In the genomic region with DNA sequence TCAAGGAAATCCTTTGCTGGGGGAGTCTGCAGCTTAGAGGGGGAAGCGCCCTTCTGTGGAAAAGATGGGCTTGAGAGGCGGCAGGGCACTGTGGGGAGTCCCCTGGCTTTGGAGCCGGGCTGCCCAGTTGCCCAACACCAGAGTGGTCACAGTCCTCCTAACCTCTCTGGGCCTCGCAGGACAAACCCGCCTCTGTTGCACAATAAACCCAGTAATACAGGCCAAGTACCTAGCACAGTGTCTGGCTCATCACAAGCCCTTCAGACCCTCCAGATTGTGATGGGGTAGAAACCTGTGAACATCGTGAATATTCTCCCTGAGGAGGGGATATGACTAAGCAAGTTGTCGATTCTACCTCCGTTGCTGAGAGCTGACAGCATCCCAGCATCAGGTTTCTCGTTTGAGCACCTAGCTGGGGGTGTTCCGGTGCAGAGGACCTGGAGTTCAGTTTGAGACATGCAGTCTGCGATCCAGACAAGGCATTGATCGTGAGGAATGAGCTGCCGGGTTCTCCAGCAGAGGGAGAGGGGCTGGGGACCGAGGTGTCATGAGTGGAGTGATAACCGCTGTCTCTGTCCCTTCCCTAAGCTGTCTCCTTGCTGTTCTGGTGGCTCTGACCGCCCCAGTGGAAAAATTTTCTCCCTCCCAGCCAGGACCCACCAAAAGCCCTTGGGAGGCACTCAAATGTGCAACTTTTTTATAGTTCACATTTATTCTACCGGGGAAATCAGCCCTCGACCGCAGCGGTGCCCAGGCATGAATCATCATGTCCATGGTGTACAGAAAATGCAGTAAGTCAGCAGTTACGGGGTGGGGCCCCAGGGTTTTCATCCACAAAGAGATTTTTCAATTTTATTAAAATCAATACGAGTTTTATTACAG, we compare ENCODE assay signal across 1 cellular context.
A peak's percentile ranks its signal among the peaks of the same experiment; 100 is the strongest.
TF ChIP-seq lines count a peak whose summit lies in the region.

No MANE protein-coding gene starts in this region.

TF ChIP-seq in HEK293, 187 proteins besides CTCF, POLR2A, EP300 and RAD21 (continued from another document):
- TF ChIP-seq, protein P1, sequence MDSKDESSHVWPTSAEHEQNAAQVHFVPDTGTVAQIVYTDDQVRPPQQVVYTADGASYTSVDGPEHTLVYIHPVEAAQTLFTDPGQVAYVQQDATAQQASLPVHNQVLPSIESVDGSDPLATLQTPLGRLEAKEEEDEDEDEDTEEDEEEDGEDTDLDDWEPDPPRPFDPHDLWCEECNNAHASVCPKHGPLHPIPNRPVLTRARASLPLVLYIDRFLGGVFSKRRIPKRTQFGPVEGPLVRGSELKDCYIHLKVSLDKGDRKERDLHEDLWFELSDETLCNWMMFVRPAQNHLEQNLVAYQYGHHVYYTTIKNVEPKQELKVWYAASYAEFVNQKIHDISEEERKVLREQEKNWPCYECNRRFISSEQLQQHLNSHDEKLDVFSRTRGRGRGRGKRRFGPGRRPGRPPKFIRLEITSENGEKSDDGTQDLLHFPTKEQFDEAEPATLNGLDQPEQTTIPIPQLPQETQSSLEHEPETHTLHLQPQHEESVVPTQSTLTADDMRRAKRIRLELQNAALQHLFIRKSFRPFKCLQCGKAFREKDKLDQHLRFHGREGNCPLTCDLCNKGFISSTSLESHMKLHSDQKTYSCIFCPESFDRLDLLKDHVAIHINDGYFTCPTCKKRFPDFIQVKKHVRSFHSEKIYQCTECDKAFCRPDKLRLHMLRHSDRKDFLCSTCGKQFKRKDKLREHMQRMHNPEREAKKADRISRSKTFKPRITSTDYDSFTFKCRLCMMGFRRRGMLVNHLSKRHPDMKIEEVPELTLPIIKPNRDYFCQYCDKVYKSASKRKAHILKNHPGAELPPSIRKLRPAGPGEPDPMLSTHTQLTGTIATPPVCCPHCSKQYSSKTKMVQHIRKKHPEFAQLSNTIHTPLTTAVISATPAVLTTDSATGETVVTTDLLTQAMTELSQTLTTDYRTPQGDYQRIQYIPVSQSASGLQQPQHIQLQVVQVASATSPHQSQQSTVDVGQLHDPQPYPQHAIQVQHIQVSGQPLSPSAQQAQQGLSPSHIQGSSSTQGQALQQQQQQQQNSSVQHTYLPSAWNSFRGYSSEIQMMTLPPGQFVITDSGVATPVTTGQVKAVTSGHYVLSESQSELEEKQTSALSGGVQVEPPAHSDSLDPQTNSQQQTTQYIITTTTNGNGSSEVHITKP (tag by site-specific recombination; IDR thresholded peaks at IDR 0.05), result peak; percentile 73
- TF ChIP-seq KLF8 (tag by site-specific recombination; IDR thresholded peaks at IDR 0.05) (no peak), ZBTB17 (tag by site-specific recombination; IDR thresholded peaks at IDR 0.05) (peak; percentile 64), ZNF658 (tag by site-specific recombination; IDR thresholded peaks at IDR 0.05) (no peak)
